In the genomic region with DNA sequence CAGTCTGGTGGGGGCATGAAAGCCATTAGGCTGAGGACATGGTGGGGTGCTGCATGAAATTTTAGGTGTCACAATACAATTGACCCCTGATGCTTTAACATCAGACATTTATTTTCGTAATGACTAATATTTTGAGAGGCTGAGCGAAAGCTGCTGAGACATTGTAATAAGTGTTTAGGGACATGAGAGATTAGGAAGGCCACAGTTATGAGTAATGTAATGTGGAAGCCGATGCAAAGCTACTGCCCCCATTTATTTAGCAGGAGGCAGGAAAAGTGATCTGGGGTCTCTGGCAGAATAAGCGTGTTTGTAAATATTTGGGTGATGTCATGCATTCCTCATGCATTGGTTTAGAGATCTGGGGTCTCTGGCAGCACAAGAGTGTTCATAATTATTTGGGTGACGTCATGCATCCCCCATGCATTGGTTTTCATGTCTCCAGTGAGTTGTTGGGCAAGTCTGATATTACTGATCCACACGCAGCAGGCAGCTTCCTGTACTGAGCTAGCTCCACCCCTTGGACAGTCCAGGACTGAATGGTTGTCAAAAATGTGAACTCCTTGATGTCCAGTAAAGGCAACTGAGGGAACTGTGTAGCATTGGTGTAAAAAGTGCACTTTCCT, we compare ENCODE assay signal across 8 cellular contexts.
DNase-seq lines count a peak whose midpoint lies in the region; ATAC-seq and TF ChIP-seq lines count a peak whose summit lies in the region.
"Not testable (repeated sequence)": the region's sequence is repeated elsewhere in the genome, so short reads cannot be mapped to it uniquely, and the experiment has no call there.

No MANE protein-coding gene starts in this region.

- H3K56ac ChIP-seq in mesendoderm (ENCODE audit: low read length): not testable (repeated sequence)

- H3K79me1 ChIP-seq in mesendoderm (ENCODE audit: low read length): not testable (repeated sequence)

- not testable (repeated sequence) for H2BK120ac ChIP-seq in mesendoderm (ENCODE audit: low read depth, low read length)

- H3K79me2 ChIP-seq in mesendoderm (ENCODE audit: control insufficient read depth, insufficient read depth, low read length): not testable (repeated sequence)

- TF ChIP-seq EP300 in upper lobe of left lung (IDR thresholded peaks at IDR 0.05): not testable (repeated sequence)

- H3K4ac ChIP-seq in mesendoderm (ENCODE audit: low read depth, low read length): not testable (repeated sequence)

- peak; percentile 71 for ATAC-seq in RWPE2 (ENCODE audit: low read depth)
- ATAC-seq in upper lobe of left lung (ENCODE audit: low FRiP score in 2 of 2): peak; percentile 55 to 72

- peaks cover 11% of the 10 kb centered on the region; the same call in 1 of the 2 replicates for H3K4me1 ChIP-seq in HUES6 (ENCODE audit: control insufficient read depth, insufficient read depth, low read length)
- H3K4me1 ChIP-seq in RWPE2 (ENCODE audit: insufficient read depth, poor library complexity, severe bottlenecking); mesendoderm (ENCODE audit: control insufficient read depth, low read depth, low read length); upper lobe of left lung: not testable (repeated sequence)

- not testable (repeated sequence) for H3K27me3 ChIP-seq in HUES6 (ENCODE audit: control insufficient read depth, insufficient read depth, low read length); RWPE2 (ENCODE audit: insufficient read depth, poor library complexity, severe bottlenecking); brain microvascular endothelial cell (replicated peaks); mesendoderm (ENCODE audit: insufficient read depth, low read length, poor library complexity); upper lobe of left lung

- H3K23ac ChIP-seq in mesendoderm (ENCODE audit: low read length): not testable (repeated sequence)

- POLR2A ChIA-PET in AG04449 (lab: Yijun Ruan, JAX): interaction anchor here (1.0 kb wide), 1 partner anchor 40 kb away, joined by 5 read pairs; no protein-coding TSS in a partner anchor

- not testable (repeated sequence) for TF ChIP-seq CTCF in AG04449 (IDR thresholded peaks at IDR 0.05; ENCODE audit: insufficient read depth, low read length, missing control alignments); RWPE2 (IDR thresholded peaks at IDR 0.05; ENCODE audit: poor library complexity, severe bottlenecking); brain microvascular endothelial cell (IDR thresholded peaks at IDR 0.05; ENCODE audit: low read depth, low read length, missing control alignments); upper lobe of left lung (IDR thresholded peaks at IDR 0.05)

- in situ Hi-C loops in brain microvascular endothelial cell (cut with HindIII; ENCODE audit: low pct_ligation_motif_present, low sequenced_read_pairs): not testable (repeated sequence)

- TF ChIP-seq POLR2A in upper lobe of left lung (IDR thresholded peaks at IDR 0.05): not testable (repeated sequence)

- not testable (repeated sequence) for H4K5ac ChIP-seq in mesendoderm (ENCODE audit: low read length)

- not testable (repeated sequence) for H3K18ac ChIP-seq in mesendoderm (ENCODE audit: low read length)

- not testable (repeated sequence) for H3K4me2 ChIP-seq in mesendoderm (ENCODE audit: low read length)

- H3K4me3 ChIP-seq in AG04449 (ENCODE audit: low read depth, low read length): peak overlapping the region; percentile 6; the same call in 1 of the 2 replicates
- not testable (repeated sequence) for H3K4me3 ChIP-seq in HUES6 (ENCODE audit: low read depth, low read length); RWPE2 (ENCODE audit: severe bottlenecking); brain microvascular endothelial cell (ENCODE audit: low read depth, low read length); mesendoderm (ENCODE audit: low read length); upper lobe of left lung

- not testable (repeated sequence) for H3K27ac ChIP-seq in HUES6 (ENCODE audit: low read depth, low read length); mesendoderm (ENCODE audit: low read depth, low read length); upper lobe of left lung
- H3K27ac ChIP-seq in RWPE2 (ENCODE audit: poor library complexity, severe bottlenecking) (peak overlapping the region; percentile 60), brain microvascular endothelial cell (peak overlapping the region; percentile 88)

- not testable (repeated sequence) for H4K8ac ChIP-seq in mesendoderm (ENCODE audit: low read depth, low read length)

- not testable (repeated sequence) for H2BK15ac ChIP-seq in mesendoderm (replicated peaks; ENCODE audit: low read depth)

- peaks cover 64% of the 10 kb centered on the region; the same call in 1 of the 2 replicates for H3K9me3 ChIP-seq in HUES6 (ENCODE audit: control insufficient read depth, insufficient read depth, low read depth, low read length)
- H3K9me3 ChIP-seq in RWPE2 (ENCODE audit: severe bottlenecking); upper lobe of left lung: not testable (repeated sequence)

- CTCF ChIA-PET in AG04449 (lab: Yijun Ruan, JAX): not testable (repeated sequence)

- not testable (repeated sequence) for H3K36me3 ChIP-seq in HUES6 (ENCODE audit: control insufficient read depth, insufficient read depth, low read length); RWPE2 (ENCODE audit: low read depth); brain microvascular endothelial cell (replicated peaks); mesendoderm (ENCODE audit: control insufficient read depth, insufficient read depth, low read length); upper lobe of left lung

- H2BK5ac ChIP-seq in mesendoderm (ENCODE audit: low read length): not testable (repeated sequence)

- whole genome bisulfite sequencing in mesendoderm (ENCODE audit: extremely low coverage, insufficient coverage, low lambda C conversion rate): no CpG with 5 or more reads among the region's 6 CpGs
- 67 to 68% methylated on average over 6 of the region's 6 CpGs for WGBS in upper lobe of left lung, 2 donors

- DNase-seq in AG04449 (ENCODE audit: low read depth, low spot score) (peak; percentile 54), GM03348 (ENCODE audit: low spot score) (peak; percentile 13), brain microvascular endothelial cell (peak; percentile 95), fibroblast of peridontal ligament (ENCODE audit: extremely low read depth) (peak; percentile 89), mesendoderm (peak; percentile 22)
- not testable (repeated sequence) for DNase-seq in RWPE2 (ENCODE audit: low spot score); upper lobe of left lung

- not testable (repeated sequence) for H2AK5ac ChIP-seq in mesendoderm (ENCODE audit: low read length)

- H3K9ac ChIP-seq in HUES6 (ENCODE audit: low read length): peak overlapping the region; percentile 4
- not testable (repeated sequence) for H3K9ac ChIP-seq in mesendoderm (ENCODE audit: low read length)
